Comparison of ENCODE assay signal across 3 cellular contexts in the genomic region with DNA sequence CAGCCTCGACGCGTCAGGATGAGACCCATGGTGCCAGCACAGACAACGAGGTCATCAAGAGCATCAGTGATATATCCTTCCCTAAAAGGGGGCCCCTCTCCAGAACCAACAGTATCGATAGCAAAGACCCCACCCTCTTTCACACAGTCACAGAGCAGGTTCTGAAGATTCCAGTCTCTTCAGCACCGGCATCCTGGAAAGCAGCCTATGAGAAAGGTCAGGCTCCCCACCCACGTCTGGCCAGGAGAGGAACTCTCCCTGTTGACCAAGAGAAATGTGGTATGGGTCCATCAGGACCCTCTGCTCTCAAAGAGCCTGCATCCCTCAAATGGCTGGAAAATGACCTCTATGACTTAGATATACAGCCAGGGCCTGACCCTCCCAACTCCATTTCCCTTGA.
TF ChIP-seq lines count a peak whose summit lies in the region.

No MANE protein-coding gene starts in this region.

TF ChIP-seq in A549, 52 proteins besides CTCF, POLR2A, EP300 and RAD21:
- TF ChIP-seq TP53 (CRISPR knock-in tag; IDR thresholded peaks at IDR 0.05) (no peak), JUN (IDR thresholded peaks at IDR 0.05) (no peak), SREBF2 (IDR thresholded peaks at IDR 0.05) (no peak), MAZ (IDR thresholded peaks at IDR 0.05; ENCODE audit: borderline replicate concordance, low read depth, low read length) (no peak), MYC (IDR thresholded peaks at IDR 0.05; ENCODE audit: borderline replicate concordance, low read length) (no peak)
- TF ChIP-seq, protein P1, sequence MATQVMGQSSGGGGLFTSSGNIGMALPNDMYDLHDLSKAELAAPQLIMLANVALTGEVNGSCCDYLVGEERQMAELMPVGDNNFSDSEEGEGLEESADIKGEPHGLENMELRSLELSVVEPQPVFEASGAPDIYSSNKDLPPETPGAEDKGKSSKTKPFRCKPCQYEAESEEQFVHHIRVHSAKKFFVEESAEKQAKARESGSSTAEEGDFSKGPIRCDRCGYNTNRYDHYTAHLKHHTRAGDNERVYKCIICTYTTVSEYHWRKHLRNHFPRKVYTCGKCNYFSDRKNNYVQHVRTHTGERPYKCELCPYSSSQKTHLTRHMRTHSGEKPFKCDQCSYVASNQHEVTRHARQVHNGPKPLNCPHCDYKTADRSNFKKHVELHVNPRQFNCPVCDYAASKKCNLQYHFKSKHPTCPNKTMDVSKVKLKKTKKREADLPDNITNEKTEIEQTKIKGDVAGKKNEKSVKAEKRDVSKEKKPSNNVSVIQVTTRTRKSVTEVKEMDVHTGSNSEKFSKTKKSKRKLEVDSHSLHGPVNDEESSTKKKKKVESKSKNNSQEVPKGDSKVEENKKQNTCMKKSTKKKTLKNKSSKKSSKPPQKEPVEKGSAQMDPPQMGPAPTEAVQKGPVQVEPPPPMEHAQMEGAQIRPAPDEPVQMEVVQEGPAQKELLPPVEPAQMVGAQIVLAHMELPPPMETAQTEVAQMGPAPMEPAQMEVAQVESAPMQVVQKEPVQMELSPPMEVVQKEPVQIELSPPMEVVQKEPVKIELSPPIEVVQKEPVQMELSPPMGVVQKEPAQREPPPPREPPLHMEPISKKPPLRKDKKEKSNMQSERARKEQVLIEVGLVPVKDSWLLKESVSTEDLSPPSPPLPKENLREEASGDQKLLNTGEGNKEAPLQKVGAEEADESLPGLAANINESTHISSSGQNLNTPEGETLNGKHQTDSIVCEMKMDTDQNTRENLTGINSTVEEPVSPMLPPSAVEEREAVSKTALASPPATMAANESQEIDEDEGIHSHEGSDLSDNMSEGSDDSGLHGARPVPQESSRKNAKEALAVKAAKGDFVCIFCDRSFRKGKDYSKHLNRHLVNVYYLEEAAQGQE (IDR thresholded peaks at IDR 0.05) = peak; percentile 65

TF ChIP-seq in GM23338, 12 proteins besides CTCF, POLR2A, EP300 and RAD21:
- no peak for TF ChIP-seq CREB1 (CRISPR knock-in tag; IDR thresholded peaks at IDR 0.05; ENCODE audit: low read depth)
- TF ChIP-seq, protein P1 (IDR thresholded peaks at IDR 0.05; ENCODE audit: unreplicated experiment) = peak; percentile 56

TF ChIP-seq in K562, 482 proteins besides CTCF, POLR2A, EP300 and RAD21:
- TF ChIP-seq EHMT2 (IDR thresholded peaks at IDR 0.05) = peak; percentile 35; the same call in 1 of the 2 replicates
- TF ChIP-seq ZNF3 (CRISPR knock-in tag; IDR thresholded peaks at IDR 0.05) = no peak
